ENCODE assay signal across 19 cellular contexts in the genomic region with DNA sequence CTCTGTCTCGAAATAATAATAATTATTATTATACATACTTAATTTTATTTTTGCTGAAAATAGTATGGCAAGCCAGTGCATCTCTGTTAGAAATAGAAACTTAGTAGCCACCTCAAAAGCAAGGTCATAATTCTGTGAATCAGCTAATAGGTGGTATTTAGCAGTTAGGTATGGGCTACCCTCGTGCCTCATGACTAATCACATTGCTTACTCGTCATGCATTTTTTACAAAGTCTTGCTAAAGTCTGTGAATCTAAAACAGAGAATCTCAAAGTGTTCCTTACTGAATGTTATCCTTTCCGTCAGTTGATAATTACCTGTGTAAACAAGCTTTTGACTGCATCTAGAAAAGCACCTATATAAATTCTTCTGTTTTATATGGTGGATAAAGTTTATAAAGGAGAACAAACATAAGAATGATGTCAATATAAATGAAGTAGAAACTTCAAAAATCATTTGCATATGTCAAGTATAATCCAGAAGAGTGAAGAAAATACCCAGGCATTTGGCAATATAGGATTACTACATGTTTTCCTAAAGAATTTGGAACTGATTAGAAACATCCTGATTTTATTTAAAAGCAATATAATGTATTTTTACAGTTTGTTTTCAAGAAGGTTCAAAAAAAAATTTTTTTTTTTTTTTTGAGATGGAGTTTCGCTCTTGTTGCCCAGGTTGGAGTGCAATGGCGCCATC. TPM values are rescaled to one million over a fixed set of nuclear protein-coding genes. Genes with fewer than 3 reads are reported as not detected.
A peak's percentile ranks its signal among the peaks of the same experiment; 100 is the strongest.
DNase-seq lines count a peak whose midpoint lies in the region; TF ChIP-seq lines count a peak whose summit lies in the region.
"Had no signal": no experiment of that assay in that cellular context is flagged by ENCODE, and none has a peak within 500 bp of the region (broad histone marks: within the 10 kb centered on the region; RNA-seq: fewer than 3 reads in every experiment).

No MANE protein-coding gene starts in this region.

- H3K9me3 Mint-ChIP-seq in activated naive CD4-positive, alpha-beta T cell treated with anti-CD3 and anti-CD28 coated beads, Interleukin-2, amount 10 ng/mL, durations not matched to agents 7 days and 5 days = no peaks in the 10 kb centered on the region
- H3K9me3 Mint-ChIP-seq: neural progenitor cell had no signal

- H3K4me2 ChIP-seq in SK-N-SH = no peak overlapping the region
- H3K4me2 ChIP-seq: neural progenitor cell had no signal

- H3K79me2 ChIP-seq in SK-N-SH (ENCODE audit: insufficient read depth) = no peaks in the 10 kb centered on the region; the same call in 1 of the 2 replicates

- H3K4me1 ChIP-seq in SK-N-SH (ENCODE audit: control insufficient read depth in 1 of 2, insufficient read depth in 2 of 2, low read depth in 1 of 2, low read length in 1 of 2) = 0 out of 4 replicates have a peak, but pooled peaks cover 0 to 3% of the 10 kb centered on the region in 2 experiments
- H3K4me1 ChIP-seq: neural progenitor cell, suprapubic skin had no signal

- H3K27me3 ChIP-seq in SK-N-SH (ENCODE audit: insufficient read depth) (no peaks in the 10 kb centered on the region), MG63 (no peaks in the 10 kb centered on the region)
- H3K27me3 ChIP-seq: Peyer's patch, suprapubic skin had no signal

- no peak overlapping the region for H3K9ac ChIP-seq in SK-N-SH
- H3K9ac ChIP-seq: neural progenitor cell had no signal

- peak overlapping the region; percentile 43 for H2AFZ ChIP-seq in SK-N-SH (ENCODE audit: low read depth)
- H2AFZ ChIP-seq: neural progenitor cell had no signal

- TF ChIP-seq CTCF in SK-N-SH (IDR thresholded peaks at IDR 0.05) = no peak
- no peak for TF ChIP-seq CTCF in fibroblast of mammary gland (conservative IDR thresholded peaks at IDR 0.05; ENCODE audit: control insufficient read depth, insufficient read depth, low read depth, low read length)

- H4K20me1 ChIP-seq in SK-N-SH (ENCODE audit: insufficient read depth) = no peaks in the 10 kb centered on the region

- H3K27me3 Mint-ChIP-seq in activated naive CD4-positive, alpha-beta T cell treated with anti-CD3 and anti-CD28 coated beads, Interleukin-2, amount 10 ng/mL, durations not matched to agents 7 days and 5 days = peaks cover 11% of the 10 kb centered on the region

- H3F3A ChIP-seq in SK-N-SH (replicated peaks; ENCODE audit: insufficient read depth) = no peaks in the 10 kb centered on the region

- H3K4me3 Mint-ChIP-seq in activated naive CD4-positive, alpha-beta T cell treated with anti-CD3 and anti-CD28 coated beads, Interleukin-2, amount 10 ng/mL, durations not matched to agents 7 days and 5 days = no peak overlapping the region
- H3K4me3 Mint-ChIP-seq: neural progenitor cell had no signal

- POLR2A ChIA-PET in SK-N-SH (lab: Yijun Ruan, JAX) = no interaction called here

- no peak overlapping the region for H3K4me3 ChIP-seq in SK-N-SH (ENCODE audit: low read depth in 2 of 2, low read length in 1 of 2)
- no peak overlapping the region for H3K4me3 ChIP-seq in fibroblast of mammary gland (ENCODE audit: control insufficient read depth, low read depth, low read length)
- no peak overlapping the region for H3K4me3 ChIP-seq in skeletal muscle cell (ENCODE audit: low read depth, low read length)
- H3K4me3 ChIP-seq in MG63 = no peak overlapping the region
- H3K4me3 ChIP-seq: lung, neural progenitor cell, Peyer's patch, suprapubic skin had no signal

- DNase-seq in GM04504 (ENCODE audit: low read depth) (peak; percentile 24), SK-N-SH (no peak), fibroblast of mammary gland (ENCODE audit: low read depth) (peak; percentile 93), skeletal muscle cell (ENCODE audit: low read depth) (peak; percentile 67), SKM-1 (lab: John Stamatoyannopoulos, UW; ENCODE audit: unreplicated experiment) (no peak), NCI-H2029 treated with DMSO at 0.1 percent for 48 hours (lab: John Stamatoyannopoulos, UW) (no peak), MG63 (no peak)
- no peak for DNase-seq in activated naive CD4-positive, alpha-beta T cell treated with anti-CD3 and anti-CD28 coated beads, Interleukin-2, amount 10 ng/mL, durations not matched to agents 7 days and 5 days
- DNase-seq: activated CD4-positive, alpha-beta T cell treated with anti-CD3 and anti-CD28 coated beads, Interleukin-2, amount 50 U/mL, for 1 hour; activated T-cell treated with anti-CD3 and anti-CD28 coated beads, Interleukin-2, amount 50 U/mL, for 48 hours; anterior cingulate cortex; effector CD4-positive, alpha-beta T cell; NCI-H1092 treated with DMSO at 0.1 percent for 48 hours; NCI-H2227 treated with DMSO at 0.1 percent for 48 hours; Peyer's patch; small intestine had no signal

- no peaks in the 10 kb centered on the region for H3K9me2 ChIP-seq in SK-N-SH

- no peaks in the 10 kb centered on the region for H3K36me3 ChIP-seq in SK-N-SH (replicated peaks in 1 of 2; ENCODE audit: control insufficient read depth in 1 of 2, insufficient read depth in 2 of 2, low read length in 1 of 2)
- H3K36me3 ChIP-seq in MG63 = no peaks in the 10 kb centered on the region
- H3K36me3 ChIP-seq: neural progenitor cell, Peyer's patch, suprapubic skin had no signal

- peak overlapping the region in 1 of 2 experiments; percentile 11; a peak in 2 of 4 replicates for H3K27ac ChIP-seq in SK-N-SH (ENCODE audit: low read depth in 2 of 2, low read length in 1 of 2)
- H3K27ac ChIP-seq: neural progenitor cell, Peyer's patch, suprapubic skin had no signal

- no peaks in the 10 kb centered on the region for H3K36me3 Mint-ChIP-seq in activated naive CD4-positive, alpha-beta T cell treated with anti-CD3 and anti-CD28 coated beads, Interleukin-2, amount 10 ng/mL, durations not matched to agents 7 days and 5 days
- H3K36me3 Mint-ChIP-seq: neural progenitor cell had no signal

- no peak for TF ChIP-seq RAD21 in SK-N-SH (IDR thresholded peaks at IDR 0.05; ENCODE audit: low read length)

- no peak for TF ChIP-seq EP300 in SK-N-SH (IDR thresholded peaks at IDR 0.05; ENCODE audit: borderline replicate concordance in 1 of 2, low read depth in 1 of 2, low read length in 1 of 2)

- no peaks in the 10 kb centered on the region for H3K4me1 Mint-ChIP-seq in activated naive CD4-positive, alpha-beta T cell treated with anti-CD3 and anti-CD28 coated beads, Interleukin-2, amount 10 ng/mL, durations not matched to agents 7 days and 5 days

- no peak overlapping the region for H3K27ac Mint-ChIP-seq in activated naive CD4-positive, alpha-beta T cell treated with anti-CD3 and anti-CD28 coated beads, Interleukin-2, amount 10 ng/mL, durations not matched to agents 7 days and 5 days
- H3K27ac Mint-ChIP-seq: neural progenitor cell had no signal

- WGBS in SK-N-SH (ENCODE audit: low lambda C conversion rate) = 71% methylated on average over 6 of the region's 6 CpGs

- H3K9me3 ChIP-seq in SK-N-SH (no peaks in the 10 kb centered on the region), MG63 (no peaks in the 10 kb centered on the region)
- H3K9me3 ChIP-seq: Peyer's patch, suprapubic skin had no signal

- CTCF ChIA-PET in SK-N-SH (lab: Yijun Ruan, JAX) = no interaction called here
- CTCF ChIA-PET in activated naive CD4-positive, alpha-beta T cell treated with anti-CD3 and anti-CD28 coated beads, Interleukin-2, amount 10 ng/mL, durations not matched to agents 7 days and 5 days (lab: Charles Lee) = no interaction called here

TF ChIP-seq in SK-N-SH, 30 proteins besides CTCF, POLR2A, EP300 and RAD21:
- TF ChIP-seq SIN3A (IDR thresholded peaks at IDR 0.05; ENCODE audit: borderline replicate concordance, low read depth, low read length) (no peak), FOSL2 (IDR thresholded peaks at IDR 0.05; ENCODE audit: borderline replicate concordance, low read depth) (peak; percentile 51; the same call in 1 of the 2 replicates)
- TF ChIP-seq, protein P1, sequence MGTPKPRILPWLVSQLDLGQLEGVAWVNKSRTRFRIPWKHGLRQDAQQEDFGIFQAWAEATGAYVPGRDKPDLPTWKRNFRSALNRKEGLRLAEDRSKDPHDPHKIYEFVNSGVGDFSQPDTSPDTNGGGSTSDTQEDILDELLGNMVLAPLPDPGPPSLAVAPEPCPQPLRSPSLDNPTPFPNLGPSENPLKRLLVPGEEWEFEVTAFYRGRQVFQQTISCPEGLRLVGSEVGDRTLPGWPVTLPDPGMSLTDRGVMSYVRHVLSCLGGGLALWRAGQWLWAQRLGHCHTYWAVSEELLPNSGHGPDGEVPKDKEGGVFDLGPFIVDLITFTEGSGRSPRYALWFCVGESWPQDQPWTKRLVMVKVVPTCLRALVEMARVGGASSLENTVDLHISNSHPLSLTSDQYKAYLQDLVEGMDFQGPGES (IDR thresholded peaks at IDR 0.05; ENCODE audit: low read depth, low read length) = no peak
- TF ChIP-seq, protein P2, sequence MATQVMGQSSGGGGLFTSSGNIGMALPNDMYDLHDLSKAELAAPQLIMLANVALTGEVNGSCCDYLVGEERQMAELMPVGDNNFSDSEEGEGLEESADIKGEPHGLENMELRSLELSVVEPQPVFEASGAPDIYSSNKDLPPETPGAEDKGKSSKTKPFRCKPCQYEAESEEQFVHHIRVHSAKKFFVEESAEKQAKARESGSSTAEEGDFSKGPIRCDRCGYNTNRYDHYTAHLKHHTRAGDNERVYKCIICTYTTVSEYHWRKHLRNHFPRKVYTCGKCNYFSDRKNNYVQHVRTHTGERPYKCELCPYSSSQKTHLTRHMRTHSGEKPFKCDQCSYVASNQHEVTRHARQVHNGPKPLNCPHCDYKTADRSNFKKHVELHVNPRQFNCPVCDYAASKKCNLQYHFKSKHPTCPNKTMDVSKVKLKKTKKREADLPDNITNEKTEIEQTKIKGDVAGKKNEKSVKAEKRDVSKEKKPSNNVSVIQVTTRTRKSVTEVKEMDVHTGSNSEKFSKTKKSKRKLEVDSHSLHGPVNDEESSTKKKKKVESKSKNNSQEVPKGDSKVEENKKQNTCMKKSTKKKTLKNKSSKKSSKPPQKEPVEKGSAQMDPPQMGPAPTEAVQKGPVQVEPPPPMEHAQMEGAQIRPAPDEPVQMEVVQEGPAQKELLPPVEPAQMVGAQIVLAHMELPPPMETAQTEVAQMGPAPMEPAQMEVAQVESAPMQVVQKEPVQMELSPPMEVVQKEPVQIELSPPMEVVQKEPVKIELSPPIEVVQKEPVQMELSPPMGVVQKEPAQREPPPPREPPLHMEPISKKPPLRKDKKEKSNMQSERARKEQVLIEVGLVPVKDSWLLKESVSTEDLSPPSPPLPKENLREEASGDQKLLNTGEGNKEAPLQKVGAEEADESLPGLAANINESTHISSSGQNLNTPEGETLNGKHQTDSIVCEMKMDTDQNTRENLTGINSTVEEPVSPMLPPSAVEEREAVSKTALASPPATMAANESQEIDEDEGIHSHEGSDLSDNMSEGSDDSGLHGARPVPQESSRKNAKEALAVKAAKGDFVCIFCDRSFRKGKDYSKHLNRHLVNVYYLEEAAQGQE (IDR thresholded peaks at IDR 0.05; ENCODE audit: low read depth, low read length) = no peak

RNA-seq across cellular contexts. Expression of a gene that starts 6.2 kb away (rescaled TPM):
- 2.5 and 2.8 TPM in 2 replicates for polyA plus RNA-seq in SK-N-SH (2012; rRNA removed)
- 3.3 and 3.4 TPM in 2 replicates for polyA plus RNA-seq in SK-N-SH (2012; cell fraction: cytosol; rRNA removed)
- polyA plus RNA-seq in SK-N-SH (2012; cell fraction: nucleus; rRNA removed) = 1.3 and 1.7 TPM in 2 replicates
- total RNA-seq in MG63 (2014; rRNA removed; shearing (Covaris generic); ENCODE audit: low replicate concordance) = 7.2 and 12.6 TPM in 2 replicates

Comparison
In these comparisons a context has a peak if more than half of its experiments do, and no peak if none do; other contexts are left out.
1. DNase-seq: peak in GM04504 (single experiment), fibroblast of mammary gland (single experiment) and skeletal muscle cell (single experiment); none in SK-N-SH (single experiment), SKM-1 (single experiment), NCI-H2029 treated with DMSO at 0.1 percent for 48 hours (single experiment), MG63 (single experiment) and activated naive CD4-positive, alpha-beta T cell treated with anti-CD3 and anti-CD28 coated beads, Interleukin-2, amount 10 ng/mL, durations not matched to agents 7 days and 5 days (single experiment).